Comparison of ENCODE assay signal across 10 cellular contexts in the genomic region with DNA sequence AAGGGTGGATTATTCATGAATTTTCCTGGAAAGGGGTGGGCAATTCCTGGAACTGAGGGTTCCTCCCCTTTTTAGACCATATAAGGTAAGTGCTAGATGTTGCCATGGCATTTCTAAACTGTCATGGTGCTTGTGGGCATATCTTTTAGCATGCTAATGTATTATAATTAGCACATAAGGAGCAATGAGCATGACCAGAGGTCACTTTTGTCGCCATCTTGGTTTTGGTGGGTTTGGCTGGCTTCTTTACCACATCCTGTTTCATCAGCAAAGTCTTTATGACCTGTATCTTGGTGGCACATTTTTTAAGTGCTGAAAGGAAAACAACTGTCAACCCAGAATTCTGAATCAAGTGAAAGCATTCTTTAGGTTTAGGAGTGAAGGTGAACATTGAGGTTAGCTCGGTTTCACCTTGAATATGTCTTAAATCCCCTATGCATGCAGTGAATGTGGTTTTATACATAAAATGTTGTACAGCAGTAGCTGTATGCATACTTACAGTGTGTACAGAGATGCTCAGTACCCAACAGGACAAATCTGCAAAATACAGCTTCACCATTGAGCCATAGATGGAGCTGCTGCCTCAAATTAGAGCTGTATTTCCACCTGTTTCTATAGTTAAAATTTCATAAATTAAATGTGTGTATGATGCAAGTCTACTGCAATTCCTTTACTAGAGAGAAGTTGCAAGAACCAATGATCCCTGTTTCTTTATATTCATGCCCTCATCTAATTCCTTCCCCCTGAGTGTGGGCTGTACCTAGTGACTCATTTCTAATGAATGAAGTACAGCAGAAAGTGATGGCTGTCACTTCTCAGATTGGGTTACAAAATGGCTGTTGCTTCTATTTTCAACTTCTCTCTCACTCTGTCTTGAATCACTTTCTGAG. TPM values are rescaled to one million over a fixed set of nuclear protein-coding genes. Genes with fewer than 3 reads are reported as not detected.
DNase-seq lines count a peak whose midpoint lies in the region; ATAC-seq, FAIRE-seq and TF ChIP-seq lines count a peak whose summit lies in the region.
"Had no signal": no experiment of that assay in that cellular context is flagged by ENCODE, and none has a peak within 500 bp of the region (broad histone marks: within the 10 kb centered on the region; RNA-seq: fewer than 3 reads in every experiment).

No MANE protein-coding gene starts in this region.

- no peaks in the 10 kb centered on the region for H3K36me3 ChIP-seq in liver (ENCODE audit: control insufficient read depth in 4 of 4, insufficient read depth in 3 of 4, low read depth in 1 of 4, low read length in 3 of 4)
- H3K36me3 ChIP-seq in thyroid gland, result no peaks in the 10 kb centered on the region

- H3K27ac Mint-ChIP-seq in activated CD4-positive, alpha-beta T cell treated with anti-CD3 and anti-CD28 coated beads, Interleukin-2, amount 10 ng/mL, durations not matched to agents 24 days and 14 days, result no peak overlapping the region

- H3K4me3 ChIP-seq in liver (ENCODE audit: low read depth in 1 of 3, low read length in 3 of 3), result no peak overlapping the region
- H3K4me3 ChIP-seq in thyroid gland (replicated peaks in 1 of 3), result no peak overlapping the region
- H3K4me3 ChIP-seq: skin epidermis had no signal

- peak; percentile 75 to 76 for ATAC-seq in activated T-cell treated with anti-CD3 and anti-CD28 coated beads, Interleukin-2, amount 50 U/mL, for 4 hours

- TF ChIP-seq CTCF in liver (IDR thresholded peaks at IDR 0.05; ENCODE audit: low read depth, low read length, missing input control) (peak; percentile 11), thyroid gland (IDR thresholded peaks at IDR 0.05) (no peak)

- no peak overlapping the region for H3K4me3 Mint-ChIP-seq in activated T-cell treated with anti-CD3 and anti-CD28 coated beads, Interleukin-2, amount 50 U/mL, for 4 hours
- no peak overlapping the region for H3K4me3 Mint-ChIP-seq in activated CD4-positive, alpha-beta T cell treated with anti-CD3 and anti-CD28 coated beads, Interleukin-2, amount 10 ng/mL, durations not matched to agents 24 days and 14 days

- peak; percentile 31 for FAIRE-seq in HTR-8/SVneo (lab: Jason Lieb, UNC)

- TF ChIP-seq POLR2A in thyroid gland (IDR thresholded peaks at IDR 0.05), result no peak

- H3K27ac ChIP-seq in liver (ENCODE audit: low read depth in 1 of 2, low read length in 2 of 2), result no peak overlapping the region
- H3K27ac ChIP-seq in thyroid gland, result no peak overlapping the region
- H3K27ac ChIP-seq: skin epidermis had no signal

- DNase-seq in AG20443 (ENCODE audit: low spot score) (peak; percentile 50), HTR-8/SVneo (ENCODE audit: insufficient read length, low spot score) (peak; percentile 65), NCI-H524 (lab: John Stamatoyannopoulos, UW) (no peak), thyroid gland (no peak), DMS153 (lab: John Stamatoyannopoulos, UW) (no peak)
- DNase-seq in activated T-cell treated with anti-CD3 and anti-CD28 coated beads, Interleukin-2, amount 50 U/mL, for 4 hours, result no peak
- DNase-seq in activated CD4-positive, alpha-beta T cell treated with anti-CD3 and anti-CD28 coated beads, Interleukin-2, amount 10 ng/mL, durations not matched to agents 24 days and 14 days, result no peak

- intact Hi-C loops in thyroid gland (cut with DNase I), result no loop called here
- intact Hi-C loops in activated CD4-positive, alpha-beta T cell treated with anti-CD3 and anti-CD28 coated beads, Interleukin-2, amount 10 ng/mL, durations not matched to agents 24 days and 14 days (cut with micrococcal nuclease), result no loop called here

- H3K36me3 Mint-ChIP-seq in activated T-cell treated with anti-CD3 and anti-CD28 coated beads, Interleukin-2, amount 50 U/mL, for 4 hours (ENCODE audit: insufficient read depth), result no peaks in the 10 kb centered on the region
- H3K36me3 Mint-ChIP-seq in activated CD4-positive, alpha-beta T cell treated with anti-CD3 and anti-CD28 coated beads, Interleukin-2, amount 10 ng/mL, durations not matched to agents 24 days and 14 days (ENCODE audit: low read depth), result no peaks in the 10 kb centered on the region

- peaks cover 0 to 3% (median 0%) of the 10 kb centered on the region in 4 donors for H3K4me1 ChIP-seq in liver (ENCODE audit: control insufficient read depth in 4 of 4, insufficient read depth in 4 of 4, low read length in 3 of 4)
- no peaks in the 10 kb centered on the region for H3K4me1 ChIP-seq in thyroid gland

- H3K9ac ChIP-seq in liver (ENCODE audit: low read depth in 1 of 2, low read length in 2 of 2), result no peak overlapping the region

- no peaks in the 10 kb centered on the region for H3K9me3 Mint-ChIP-seq in activated T-cell treated with anti-CD3 and anti-CD28 coated beads, Interleukin-2, amount 50 U/mL, for 4 hours
- H3K9me3 Mint-ChIP-seq in activated CD4-positive, alpha-beta T cell treated with anti-CD3 and anti-CD28 coated beads, Interleukin-2, amount 10 ng/mL, durations not matched to agents 24 days and 14 days, result peaks cover 24% of the 10 kb centered on the region

- WGBS in liver, result 82% methylated on average over 2 of the region's 2 CpGs
- 76 to 91% methylated on average over 2 of the region's 2 CpGs for WGBS in thyroid gland, 2 donors

- H3K27me3 Mint-ChIP-seq in activated T-cell treated with anti-CD3 and anti-CD28 coated beads, Interleukin-2, amount 50 U/mL, for 4 hours (ENCODE audit: low read depth), result peaks cover 30% of the 10 kb centered on the region
- H3K27me3 Mint-ChIP-seq in activated CD4-positive, alpha-beta T cell treated with anti-CD3 and anti-CD28 coated beads, Interleukin-2, amount 10 ng/mL, durations not matched to agents 24 days and 14 days, result no peaks in the 10 kb centered on the region

- no peaks in the 10 kb centered on the region for H3K9me3 ChIP-seq in liver (ENCODE audit: control insufficient read depth in 4 of 4, low read length in 3 of 4)
- no peaks in the 10 kb centered on the region for H3K9me3 ChIP-seq in thyroid gland

- peaks cover 3% of the 10 kb centered on the region for H3K4me1 Mint-ChIP-seq in activated T-cell treated with anti-CD3 and anti-CD28 coated beads, Interleukin-2, amount 50 U/mL, for 4 hours (ENCODE audit: low read depth)
- no peaks in the 10 kb centered on the region for H3K4me1 Mint-ChIP-seq in activated CD4-positive, alpha-beta T cell treated with anti-CD3 and anti-CD28 coated beads, Interleukin-2, amount 10 ng/mL, durations not matched to agents 24 days and 14 days

- H3K27me3 ChIP-seq in liver (ENCODE audit: control insufficient read depth in 4 of 4, insufficient read depth in 4 of 4, low read length in 3 of 4), result no peaks in the 10 kb centered on the region
- no peaks in the 10 kb centered on the region for H3K27me3 ChIP-seq in thyroid gland

- TF ChIP-seq RAD21 in liver (IDR thresholded peaks at IDR 0.05), result peak; percentile 65 to 69

TF ChIP-seq in liver, 16 proteins besides CTCF, POLR2A, EP300 and RAD21 (continues in another document):
- TF ChIP-seq NR2F2 (IDR thresholded peaks at IDR 0.05) (no peak), GABPA (IDR thresholded peaks at IDR 0.05 in 1 of 2, conservative IDR thresholded peaks at IDR 0.05 in 1 of 2) (no peak), SP1 (IDR thresholded peaks at IDR 0.05) (no peak), HNF4G (IDR thresholded peaks at IDR 0.05) (no peak), FOXA1 (IDR thresholded peaks at IDR 0.05) (no peak), FOXA2 (IDR thresholded peaks at IDR 0.05) (no peak)
- TF ChIP-seq, protein P1, sequence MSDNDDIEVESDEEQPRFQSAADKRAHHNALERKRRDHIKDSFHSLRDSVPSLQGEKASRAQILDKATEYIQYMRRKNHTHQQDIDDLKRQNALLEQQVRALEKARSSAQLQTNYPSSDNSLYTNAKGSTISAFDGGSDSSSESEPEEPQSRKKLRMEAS (IDR thresholded peaks at IDR 0.05), result no peak
- TF ChIP-seq, protein P2, sequence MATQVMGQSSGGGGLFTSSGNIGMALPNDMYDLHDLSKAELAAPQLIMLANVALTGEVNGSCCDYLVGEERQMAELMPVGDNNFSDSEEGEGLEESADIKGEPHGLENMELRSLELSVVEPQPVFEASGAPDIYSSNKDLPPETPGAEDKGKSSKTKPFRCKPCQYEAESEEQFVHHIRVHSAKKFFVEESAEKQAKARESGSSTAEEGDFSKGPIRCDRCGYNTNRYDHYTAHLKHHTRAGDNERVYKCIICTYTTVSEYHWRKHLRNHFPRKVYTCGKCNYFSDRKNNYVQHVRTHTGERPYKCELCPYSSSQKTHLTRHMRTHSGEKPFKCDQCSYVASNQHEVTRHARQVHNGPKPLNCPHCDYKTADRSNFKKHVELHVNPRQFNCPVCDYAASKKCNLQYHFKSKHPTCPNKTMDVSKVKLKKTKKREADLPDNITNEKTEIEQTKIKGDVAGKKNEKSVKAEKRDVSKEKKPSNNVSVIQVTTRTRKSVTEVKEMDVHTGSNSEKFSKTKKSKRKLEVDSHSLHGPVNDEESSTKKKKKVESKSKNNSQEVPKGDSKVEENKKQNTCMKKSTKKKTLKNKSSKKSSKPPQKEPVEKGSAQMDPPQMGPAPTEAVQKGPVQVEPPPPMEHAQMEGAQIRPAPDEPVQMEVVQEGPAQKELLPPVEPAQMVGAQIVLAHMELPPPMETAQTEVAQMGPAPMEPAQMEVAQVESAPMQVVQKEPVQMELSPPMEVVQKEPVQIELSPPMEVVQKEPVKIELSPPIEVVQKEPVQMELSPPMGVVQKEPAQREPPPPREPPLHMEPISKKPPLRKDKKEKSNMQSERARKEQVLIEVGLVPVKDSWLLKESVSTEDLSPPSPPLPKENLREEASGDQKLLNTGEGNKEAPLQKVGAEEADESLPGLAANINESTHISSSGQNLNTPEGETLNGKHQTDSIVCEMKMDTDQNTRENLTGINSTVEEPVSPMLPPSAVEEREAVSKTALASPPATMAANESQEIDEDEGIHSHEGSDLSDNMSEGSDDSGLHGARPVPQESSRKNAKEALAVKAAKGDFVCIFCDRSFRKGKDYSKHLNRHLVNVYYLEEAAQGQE (IDR thresholded peaks at IDR 0.05), result no peak

RNA-seq across cellular contexts. Expression of a gene that starts 25.3 kb away (rescaled TPM):
- total RNA-seq in activated T-cell treated with anti-CD3 and anti-CD28 coated beads, Interleukin-2, amount 50 U/mL, for 4 hours, result not detected
- total RNA-seq in liver (1 to 10 TPM in 1 of 2 donors, under 1 TPM in 1; 0.47 to 2.8 TPM), thyroid gland (not detected)
- polyA plus RNA-seq in liver, result 10 to 100 TPM in 1 of 2 donors, 1 to 10 TPM in 1; 3.9 to 11.4 TPM
- not detected in 2 replicates for total RNA-seq in activated CD4-positive, alpha-beta T cell treated with anti-CD3 and anti-CD28 coated beads, Interleukin-2, amount 10 ng/mL, durations not matched to agents 24 days and 14 days
- total RNA-seq: activated CD8-positive, alpha-beta memory T cell treated with anti-CD3 and anti-CD28 coated beads for 36 hours had no signal

RNA-seq across cellular contexts. Expression of a gene that starts 55.6 kb away (rescaled TPM):
- 10 to 100 TPM in 1 of 3 donors, 1 to 10 TPM in 2; 8.5 to 13.9 (median 9.9) TPM for total RNA-seq in activated T-cell treated with anti-CD3 and anti-CD28 coated beads, Interleukin-2, amount 50 U/mL, for 4 hours
- total RNA-seq in liver, result 10 to 100 TPM; 18.6 to 49.0 TPM
- 10 to 100 TPM; 11.4 to 45.7 TPM for polyA plus RNA-seq in liver
- total RNA-seq in thyroid gland, result 10 to 100 TPM; 25.4 to 36.5 (median 30.2) TPM
- total RNA-seq in activated CD4-positive, alpha-beta T cell treated with anti-CD3 and anti-CD28 coated beads, Interleukin-2, amount 10 ng/mL, durations not matched to agents 24 days and 14 days, result 18.5 and 19.1 TPM in 2 replicates

RNA-seq across cellular contexts. Expression of a gene that starts 58.6 kb away (rescaled TPM):
- not detected for total RNA-seq in activated T-cell treated with anti-CD3 and anti-CD28 coated beads, Interleukin-2, amount 50 U/mL, for 4 hours
- total RNA-seq in liver (under 1 TPM; 0.09 to 0.25 TPM), thyroid gland (not detected)
- polyA plus RNA-seq in liver, result not detected
- total RNA-seq in activated CD4-positive, alpha-beta T cell treated with anti-CD3 and anti-CD28 coated beads, Interleukin-2, amount 10 ng/mL, durations not matched to agents 24 days and 14 days, result not detected in 2 replicates
- total RNA-seq: activated CD8-positive, alpha-beta memory T cell treated with anti-CD3 and anti-CD28 coated beads for 36 hours had no signal

Comparison
In these comparisons a context has a peak if more than half of its experiments do, and no peak if none do; other contexts are left out.
1. DNase-seq: peak in AG20443 (single experiment) and HTR-8/SVneo (single experiment); none in activated T-cell treated with anti-CD3 and anti-CD28 coated beads, Interleukin-2, amount 50 U/mL, for 4 hours (single experiment), NCI-H524 (0 of 2), thyroid gland (0 of 2), DMS153 (single experiment) and activated CD4-positive, alpha-beta T cell treated with anti-CD3 and anti-CD28 coated beads, Interleukin-2, amount 10 ng/mL, durations not matched to agents 24 days and 14 days (single experiment).